26 cellular contexts compared by ENCODE assay signal in genomic region chr2:233544079-233544690, GRCh38. TPM values are rescaled to one million over a fixed set of nuclear protein-coding genes. Genes with fewer than 3 reads are reported as not detected.
DNase-seq lines count a peak whose midpoint lies in the region; ATAC-seq and TF ChIP-seq lines count a peak whose summit lies in the region.
"Had no signal": no experiment of that assay in that cellular context is flagged by ENCODE, and none has a peak within 500 bp of the region (broad histone marks: within the 10 kb centered on the region; RNA-seq: fewer than 3 reads in every experiment).

No MANE protein-coding gene starts in this region.

- no peak for TF ChIP-seq CTCF in epithelial cell of proximal tubule (conservative IDR thresholded peaks at IDR 0.05; ENCODE audit: low read depth, low read length)
- TF ChIP-seq CTCF in mesothelial cell of epicardium (IDR thresholded peaks at IDR 0.05; ENCODE audit: unreplicated experiment): no peak

- H3K27me3 Mint-ChIP-seq in mesothelial cell of epicardium (ENCODE audit: low read depth): no peaks in the 10 kb centered on the region
- H3K27me3 Mint-ChIP-seq: activated naive CD8-positive, alpha-beta T cell; naive thymus-derived CD4-positive, alpha-beta T cell; stimulated activated naive CD8-positive, alpha-beta T cell treated with anti-CD3 and anti-CD28 coated beads, Interleukin-15, amount 100 ng/mL, for 72 hours had no signal

- peaks cover 52% of the 10 kb centered on the region for H3K36me3 ChIP-seq in MG63

- no peaks in the 10 kb centered on the region for H3K4me1 Mint-ChIP-seq in mesothelial cell of epicardium

- no peaks in the 10 kb centered on the region for H3K9me3 ChIP-seq in MG63
- H3K9me3 ChIP-seq: A549, Caco-2, esophagus muscularis mucosa, right atrium auricular region, tibial nerve had no signal

- ATAC-seq in left lobe of liver (peak; percentile 94), GM18870 (IDR thresholded peaks at IDR 0.05; ENCODE audit: unreplicated experiment) (no peak), left cardiac atrium (no peak)
- ATAC-seq: A549; HCT116; naive thymus-derived CD4-positive, alpha-beta T cell; Panc1; stimulated activated naive CD8-positive, alpha-beta T cell treated with anti-CD3 and anti-CD28 coated beads, Interleukin-15, amount 100 ng/mL, for 72 hours had no signal

- H3K36me3 Mint-ChIP-seq in mesothelial cell of epicardium: peaks cover 45% of the 10 kb centered on the region

- no peaks in the 10 kb centered on the region for H3K9me3 Mint-ChIP-seq in mesothelial cell of epicardium
- H3K9me3 Mint-ChIP-seq: activated T-helper 1 cell treated with anti-CD3 and anti-CD28 coated beads, Interleukin-12 subunit alpha, Interleukin-12 subunit beta, Interleukin-2, Interleukin-4 antibody, amounts not matched to agents 30 ng/mL and 10 ng/mL and 1 ng/mL, durations not matched to agents 14 hours and 24 hours and 36 hours; naive thymus-derived CD4-positive, alpha-beta T cell; stimulated activated naive CD8-positive, alpha-beta T cell treated with anti-CD3 and anti-CD28 coated beads, Interleukin-15, amount 100 ng/mL, for 72 hours had no signal

- H3K27me3 ChIP-seq in MG63: no peaks in the 10 kb centered on the region
- H3K27me3 ChIP-seq: esophagus muscularis mucosa, right atrium auricular region, tibial nerve had no signal

- no peak overlapping the region for H3K27ac Mint-ChIP-seq in mesothelial cell of epicardium
- H3K27ac Mint-ChIP-seq: activated naive CD8-positive, alpha-beta T cell; activated T-helper 1 cell treated with anti-CD3 and anti-CD28 coated beads, Interleukin-12 subunit alpha, Interleukin-12 subunit beta, Interleukin-2, Interleukin-4 antibody, amounts not matched to agents 30 ng/mL and 10 ng/mL and 1 ng/mL, durations not matched to agents 14 hours and 24 hours and 36 hours; naive thymus-derived CD4-positive, alpha-beta T cell; stimulated activated naive CD8-positive, alpha-beta T cell treated with anti-CD3 and anti-CD28 coated beads, Interleukin-15, amount 100 ng/mL, for 72 hours had no signal

- H3K4me3 Mint-ChIP-seq in mesothelial cell of epicardium: no peak overlapping the region
- H3K4me3 Mint-ChIP-seq: activated naive CD8-positive, alpha-beta T cell; activated T-helper 1 cell treated with anti-CD3 and anti-CD28 coated beads, Interleukin-12 subunit alpha, Interleukin-12 subunit beta, Interleukin-2, Interleukin-4 antibody, amounts not matched to agents 30 ng/mL and 10 ng/mL and 1 ng/mL, durations not matched to agents 14 hours and 24 hours and 36 hours; naive thymus-derived CD4-positive, alpha-beta T cell; stimulated activated naive CD8-positive, alpha-beta T cell treated with anti-CD3 and anti-CD28 coated beads, Interleukin-15, amount 100 ng/mL, for 72 hours had no signal

- DNase-seq in A172 (ENCODE audit: low spot score) (peak; percentile 36), MG63 (peak; percentile 7), epithelial cell of proximal tubule (ENCODE audit: low read depth) (peak; percentile 52), left lobe of liver (ENCODE audit: low spot score) (peak; percentile 43), mesothelial cell of epicardium (ENCODE audit: low spot score in 2 of 2, unreplicated experiment in 2 of 2) (no peak), NCI-H2171 treated with DMSO at 0.1 percent for 48 hours (lab: John Stamatoyannopoulos, UW) (no peak), left cardiac atrium (no peak)
- DNase-seq: activated CD4-positive, alpha-beta T cell treated with anti-CD3 and anti-CD28 coated beads for 4 hours; Caco-2; cerebellar nuclear complex; effector memory CD4-positive, alpha-beta T cell; naive thymus-derived CD4-positive, alpha-beta T cell; NCI-H1436 treated with DMSO at 0.1 percent for 48 hours; NCI-H524; NK-92 treated with Interleukin-12 subunit alpha and Interleukin-12 subunit beta, amount 100 ng/mL, for 24 hours; stimulated activated naive CD8-positive, alpha-beta T cell treated with anti-CD3 and anti-CD28 coated beads, Interleukin-15, amount 100 ng/mL, for 72 hours had no signal

- intact Hi-C loops in left cardiac atrium (cut with DNase I): no loop called here

- H3K4me3 ChIP-seq in MG63: no peak overlapping the region
- H3K4me3 ChIP-seq in epithelial cell of proximal tubule (ENCODE audit: low read depth, low read length): no peak overlapping the region
- H3K4me3 ChIP-seq: A549, esophagus muscularis mucosa, lung, right atrium auricular region, tibial nerve had no signal

RNA-seq across cellular contexts. Expression of gene USP40, which starts 22.4 kb away (rescaled TPM):
- 62.0 and 70.1 TPM in 2 replicates for total RNA-seq in A172 (2014; rRNA removed; shearing (Covaris generic))
- 23.4 and 34.6 TPM in 2 replicates for total RNA-seq in MG63 (2014; rRNA removed; shearing (Covaris generic); ENCODE audit: low replicate concordance)
- total RNA-seq in epithelial cell of proximal tubule (19.8 and 33.6 TPM in 2 replicates), left lobe of liver (25.8 TPM), mesothelial cell of epicardium (48.7 to 51.0 TPM (median 50.0 TPM) in 3 replicates), left cardiac atrium (10 to 100 TPM; 14.5 to 17.1 TPM)

Comparison
In these comparisons a context has a peak if more than half of its experiments do, and no peak if none do; other contexts are left out.
1. DNase-seq: peak in A172 (single experiment), MG63 (single experiment), epithelial cell of proximal tubule (single experiment) and left lobe of liver (single experiment); none in mesothelial cell of epicardium (0 of 2), NCI-H2171 treated with DMSO at 0.1 percent for 48 hours (single experiment) and left cardiac atrium (single experiment).